Comparison of ENCODE assay signal across 16 cellular contexts in genomic region chr10:70564901-70565351, GRCh38.
DNase-seq lines count a peak whose midpoint lies in the region; TF ChIP-seq lines count a peak whose summit lies in the region.
"Had no signal": no experiment of that assay in that cellular context is flagged by ENCODE, and none has a peak within 500 bp of the region (broad histone marks: within the 10 kb centered on the region; RNA-seq: fewer than 3 reads in every experiment).

No MANE protein-coding gene starts in this region.

- H3K27ac ChIP-seq in HL-60 (replicated peaks) (peak overlapping the region; percentile 82), neutrophil (peak overlapping the region; percentile 70)
- H3K27ac ChIP-seq: 22Rv1, right lobe of liver had no signal

- H3K27me3 ChIP-seq in HL-60 (ENCODE audit: insufficient read depth, poor library complexity, severe bottlenecking): no peaks in the 10 kb centered on the region
- H3K27me3 ChIP-seq in neutrophil: no peaks in the 10 kb centered on the region
- H3K27me3 ChIP-seq: right lobe of liver had no signal

- H3K4me3 ChIP-seq in HL-60 (replicated peaks; ENCODE audit: insufficient read depth, low read length) (no peak overlapping the region), astrocyte of the cerebellum (ENCODE audit: low read depth, low read length) (no peak overlapping the region), neutrophil (ENCODE audit: low read depth in 1 of 2, low read length in 1 of 2) (peak overlapping the region in 1 of 2 experiments; percentile 27)
- H3K4me3 ChIP-seq: right lobe of liver had no signal

- H3K36me3 ChIP-seq in neutrophil: no peaks in the 10 kb centered on the region
- H3K36me3 ChIP-seq: right lobe of liver had no signal

- TF ChIP-seq CTCF in HL-60 (IDR thresholded peaks at IDR 0.05; ENCODE audit: insufficient read depth, low read length) (no peak), astrocyte of the cerebellum (IDR thresholded peaks at IDR 0.05; ENCODE audit: low read depth, low read length, missing control alignments) (peak; percentile 8), neutrophil (IDR thresholded peaks at IDR 0.05) (no peak)

- DNase-seq in DMS 273 (lab: John Stamatoyannopoulos, UW; ENCODE audit: unreplicated experiment) (peak; percentile 13), DMS 273 treated with DMSO at 0.1 percent for 48 hours (lab: John Stamatoyannopoulos, UW) (no peak), HL-60 (ENCODE audit: low read depth in 1 of 2, low spot score in 1 of 2) (no peak), astrocyte of the cerebellum (ENCODE audit: low read depth) (no peak), NCI-H2081 (lab: John Stamatoyannopoulos, UW) (no peak), C1 segment of cervical spinal cord (lab: John Stamatoyannopoulos, UW) (no peak), midbrain (lab: John Stamatoyannopoulos, UW) (no peak)
- DNase-seq: activated CD4-positive, alpha-beta T cell treated with anti-CD3 and anti-CD28 coated beads for 4 hours; NCI-H1092; NCI-H446 treated with DMSO at 0.1 percent for 48 hours; stimulated activated CD4-positive, alpha-beta T cell treated with anti-CD3 and anti-CD28 coated beads, Interleukin-4, amount 100 ng/mL, for 4 hours; stimulated activated naive CD4-positive, alpha-beta T cell; T-helper 17 cell had no signal

- H3K4me1 ChIP-seq in neutrophil (ENCODE audit: control insufficient read depth in 1 of 2, insufficient read depth in 1 of 2, low read depth in 1 of 2, low read length in 1 of 2): peaks cover 19 to 27% of the 10 kb centered on the region in 2 experiments
- H3K4me1 ChIP-seq: right lobe of liver had no signal

- H3K9me3 ChIP-seq in neutrophil: no peaks in the 10 kb centered on the region
- H3K9me3 ChIP-seq: right lobe of liver had no signal

- in situ Hi-C loops in astrocyte of the cerebellum (cut with HindIII; ENCODE audit: low sequenced_read_pairs): no loop called here
